In genomic region chr3:192834428-192834827, GRCh38 we compare ENCODE assay signal across 1 cellular context.
TF ChIP-seq lines count a peak whose summit lies in the region.

No MANE protein-coding gene starts in this region.

TF ChIP-seq in IMR-90, 13 proteins besides CTCF, POLR2A, EP300 and RAD21 (continued from another document):
- TF ChIP-seq, protein P1, sequence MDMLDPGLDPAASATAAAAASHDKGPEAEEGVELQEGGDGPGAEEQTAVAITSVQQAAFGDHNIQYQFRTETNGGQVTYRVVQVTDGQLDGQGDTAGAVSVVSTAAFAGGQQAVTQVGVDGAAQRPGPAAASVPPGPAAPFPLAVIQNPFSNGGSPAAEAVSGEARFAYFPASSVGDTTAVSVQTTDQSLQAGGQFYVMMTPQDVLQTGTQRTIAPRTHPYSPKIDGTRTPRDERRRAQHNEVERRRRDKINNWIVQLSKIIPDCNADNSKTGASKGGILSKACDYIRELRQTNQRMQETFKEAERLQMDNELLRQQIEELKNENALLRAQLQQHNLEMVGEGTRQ (IDR thresholded peaks at IDR 0.05; ENCODE audit: low read depth, low read length): no peak
- TF ChIP-seq BHLHE40 (IDR thresholded peaks at IDR 0.05; ENCODE audit: low read depth, low read length): no peak
- TF ChIP-seq, protein P2, sequence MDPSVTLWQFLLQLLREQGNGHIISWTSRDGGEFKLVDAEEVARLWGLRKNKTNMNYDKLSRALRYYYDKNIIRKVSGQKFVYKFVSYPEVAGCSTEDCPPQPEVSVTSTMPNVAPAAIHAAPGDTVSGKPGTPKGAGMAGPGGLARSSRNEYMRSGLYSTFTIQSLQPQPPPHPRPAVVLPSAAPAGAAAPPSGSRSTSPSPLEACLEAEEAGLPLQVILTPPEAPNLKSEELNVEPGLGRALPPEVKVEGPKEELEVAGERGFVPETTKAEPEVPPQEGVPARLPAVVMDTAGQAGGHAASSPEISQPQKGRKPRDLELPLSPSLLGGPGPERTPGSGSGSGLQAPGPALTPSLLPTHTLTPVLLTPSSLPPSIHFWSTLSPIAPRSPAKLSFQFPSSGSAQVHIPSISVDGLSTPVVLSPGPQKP (IDR thresholded peaks at IDR 0.05; ENCODE audit: borderline replicate concordance, low read depth, low read length): no peak
- TF ChIP-seq SMC3 (IDR thresholded peaks at IDR 0.05; ENCODE audit: low read depth, low read length): no peak
